ENCODE assay signal across 17 cellular contexts in genomic region chr7:42192851-42193456, GRCh38. TPM values are rescaled to one million over a fixed set of nuclear protein-coding genes. Genes with fewer than 3 reads are reported as not detected.
A peak's percentile ranks its signal among the peaks of the same experiment; 100 is the strongest.
DNase-seq lines count a peak whose midpoint lies in the region; FAIRE-seq and TF ChIP-seq lines count a peak whose summit lies in the region.
"Had no signal": no experiment of that assay in that cellular context is flagged by ENCODE, and none has a peak within 500 bp of the region (broad histone marks: within the 10 kb centered on the region; RNA-seq: fewer than 3 reads in every experiment).

No MANE protein-coding gene starts in this region.

- TF ChIP-seq CTCF in left ventricle myocardium inferior (IDR thresholded peaks at IDR 0.05; ENCODE audit: borderline replicate concordance) (no peak), astrocyte (IDR thresholded peaks at IDR 0.05; ENCODE audit: insufficient read depth, low read depth, low read length) (no peak), type B pancreatic cell (conservative IDR thresholded peaks at IDR 0.05) (no peak), vagina (IDR thresholded peaks at IDR 0.05) (no peak), adrenal gland (IDR thresholded peaks at IDR 0.05) (no peak)

- WGBS in adrenal gland, 4 donors: 41 to 47% (median 44%) methylated on average over 7 of the region's 7 CpGs

- peaks cover 30% of the 10 kb centered on the region for H3K4me1 ChIP-seq in left ventricle myocardium inferior
- H3K4me1 ChIP-seq in astrocyte (ENCODE audit: insufficient read depth, low read length): peaks cover 37% of the 10 kb centered on the region
- H3K4me1 ChIP-seq in vagina: peaks cover 66% of the 10 kb centered on the region
- H3K4me1 ChIP-seq in adrenal gland (replicated peaks in 1 of 2): peaks cover 0 to 19% of the 10 kb centered on the region in 2 donors

- H3K79me2 ChIP-seq in astrocyte (ENCODE audit: insufficient read depth, low read length): peaks cover 14% of the 10 kb centered on the region

- H3K27ac ChIP-seq in left ventricle myocardium inferior (replicated peaks) (peak overlapping the region; percentile 31), astrocyte (ENCODE audit: low read depth, low read length) (no peak overlapping the region), vagina (no peak overlapping the region), adrenal gland (no peak overlapping the region)
- H3K27ac ChIP-seq: spleen had no signal

- H3K27ac Mint-ChIP-seq in astrocyte (ENCODE audit: unreplicated experiment) (peak overlapping the region; percentile 1), type B pancreatic cell (peak overlapping the region; percentile 35)
- H3K27ac Mint-ChIP-seq: activated CD4-positive, alpha-beta T cell treated with anti-CD3 and anti-CD28 coated beads, Interleukin-2, amount 10 ng/mL, durations not matched to agents 7 days and 5 days had no signal

- no peak for DNase-seq in left ventricle myocardium inferior
- DNase-seq in cardiac septum (ENCODE audit: low spot score): no peak
- DNase-seq in astrocyte (ENCODE audit: low read depth): peak; percentile 16
- peak; percentile 54 for DNase-seq in iPS-NIHi11 (ENCODE audit: low spot score)
- DNase-seq in type B pancreatic cell (ENCODE audit: extremely low spot score, unreplicated experiment): no peak
- DNase-seq in vagina (ENCODE audit: extremely low spot score in 2 of 2): no peak
- no peak for DNase-seq in NCI-H2227 (lab: John Stamatoyannopoulos, UW; ENCODE audit: unreplicated experiment)
- no peak for DNase-seq in adrenal gland
- DNase-seq: activated CD4-positive, alpha-beta T cell treated with anti-CD3 and anti-CD28 coated beads, Interleukin-2, amount 10 ng/mL, durations not matched to agents 7 days and 5 days; brain microvascular endothelial cell; head of caudate nucleus; NCI-H1105 treated with DMSO at 0.1 percent for 48 hours; NCI-H345; OCI-M1; spleen had no signal

- H3K4me3 ChIP-seq in left ventricle myocardium inferior (no peak overlapping the region), astrocyte (ENCODE audit: insufficient read depth, low read depth, low read length) (no peak overlapping the region), vagina (no peak overlapping the region), adrenal gland (no peak overlapping the region)
- H3K4me3 ChIP-seq: lung, spleen had no signal

- no peak for TF ChIP-seq POLR2A in vagina (IDR thresholded peaks at IDR 0.05)
- no peak for TF ChIP-seq POLR2A in adrenal gland (IDR thresholded peaks at IDR 0.05)

- no peaks in the 10 kb centered on the region for H4K20me1 ChIP-seq in astrocyte (ENCODE audit: insufficient read depth, low read length)

- no peak overlapping the region for H3K4me3 Mint-ChIP-seq in astrocyte (ENCODE audit: unreplicated experiment)
- peak overlapping the region; percentile 45 for H3K4me3 Mint-ChIP-seq in type B pancreatic cell
- H3K4me3 Mint-ChIP-seq: activated CD4-positive, alpha-beta T cell treated with anti-CD3 and anti-CD28 coated beads, Interleukin-2, amount 10 ng/mL, durations not matched to agents 7 days and 5 days had no signal

- H3K36me3 Mint-ChIP-seq in astrocyte (ENCODE audit: low read depth, unreplicated experiment) (peaks cover 2% of the 10 kb centered on the region), type B pancreatic cell (peaks cover 26% of the 10 kb centered on the region)

- H3K27me3 Mint-ChIP-seq in astrocyte (ENCODE audit: low read depth, unreplicated experiment) (no peaks in the 10 kb centered on the region), type B pancreatic cell (no peaks in the 10 kb centered on the region)
- H3K27me3 Mint-ChIP-seq: activated CD4-positive, alpha-beta T cell treated with anti-CD3 and anti-CD28 coated beads, Interleukin-2, amount 10 ng/mL, durations not matched to agents 7 days and 5 days had no signal

- H3K9me3 Mint-ChIP-seq in astrocyte (ENCODE audit: unreplicated experiment) (no peaks in the 10 kb centered on the region), type B pancreatic cell (no peaks in the 10 kb centered on the region)
- H3K9me3 Mint-ChIP-seq: activated CD4-positive, alpha-beta T cell treated with anti-CD3 and anti-CD28 coated beads, Interleukin-2, amount 10 ng/mL, durations not matched to agents 7 days and 5 days had no signal

- H3K9ac ChIP-seq in astrocyte (ENCODE audit: low read length): peak overlapping the region; percentile 10

- H3K27me3 ChIP-seq in left ventricle myocardium inferior (ENCODE audit: low read depth) (no peaks in the 10 kb centered on the region), astrocyte (ENCODE audit: insufficient read depth, low read length) (no peaks in the 10 kb centered on the region), vagina (no peaks in the 10 kb centered on the region), adrenal gland (no peaks in the 10 kb centered on the region)
- H3K27me3 ChIP-seq: brain microvascular endothelial cell, spleen had no signal

- H3K4me1 Mint-ChIP-seq in astrocyte (ENCODE audit: low read depth, unreplicated experiment) (peaks cover 31% of the 10 kb centered on the region), type B pancreatic cell (ENCODE audit: unreplicated experiment) (peaks cover 56% of the 10 kb centered on the region)

- H2AFZ ChIP-seq in astrocyte (ENCODE audit: low read depth, low read length): no peak overlapping the region

- FAIRE-seq in astrocyte (lab: Jason Lieb, UNC): no peak
- FAIRE-seq: endometrium had no signal

- H3K4me2 ChIP-seq in astrocyte (ENCODE audit: low read length): peak overlapping the region; percentile 67

- intact Hi-C loops in left ventricle myocardium inferior (cut with micrococcal nuclease) (no loop called here), cardiac septum (cut with DNase I) (no loop called here), vagina (cut with DNase I) (no loop called here), adrenal gland (cut with DNase I) (no loop called here)

- H3K9me3 ChIP-seq in left ventricle myocardium inferior (replicated peaks): no peaks in the 10 kb centered on the region
- H3K9me3 ChIP-seq in astrocyte (ENCODE audit: insufficient read depth, low read depth, low read length): no peaks in the 10 kb centered on the region
- no peaks in the 10 kb centered on the region for H3K9me3 ChIP-seq in vagina
- H3K9me3 ChIP-seq in adrenal gland (replicated peaks in 1 of 3): no peaks in the 10 kb centered on the region
- H3K9me3 ChIP-seq: spleen had no signal

- H3K36me3 ChIP-seq in left ventricle myocardium inferior (no peaks in the 10 kb centered on the region), astrocyte (ENCODE audit: insufficient read depth, low read length) (no peaks in the 10 kb centered on the region), vagina (no peaks in the 10 kb centered on the region), adrenal gland (replicated peaks in 1 of 2) (no peaks in the 10 kb centered on the region)
- H3K36me3 ChIP-seq: brain microvascular endothelial cell, spleen had no signal

RNA-seq across cellular contexts. Expression of gene GLI3, which starts 44.1 kb away (rescaled TPM):
- total RNA-seq in left ventricle myocardium inferior: 5.5 TPM
- total RNA-seq in cardiac septum: 10.5 TPM
- total RNA-seq in astrocyte: 22.1 and 27.7 TPM in 2 replicates
- 58.0 and 141 TPM in 2 replicates for total RNA-seq in type B pancreatic cell (ENCODE audit: low replicate concordance)
- 24.6 TPM for total RNA-seq in vagina
- 10 to 100 TPM in 3 of 8 donors, 1 to 10 TPM in 5; 2.7 to 18.0 (median 6.5) TPM for total RNA-seq in adrenal gland
- 1 to 10 TPM; 1.1 to 2.4 (median 1.7) TPM for polyA plus RNA-seq in adrenal gland

Comparison
In these comparisons a context has a peak if more than half of its experiments do, and no peak if none do; other contexts are left out.
1. DNase-seq: peak in astrocyte (single experiment) and iPS-NIHi11 (single experiment); none in left ventricle myocardium inferior (single experiment), cardiac septum (single experiment), type B pancreatic cell (single experiment), vagina (0 of 2), NCI-H2227 (single experiment) and adrenal gland (0 of 7).